Comparison of ENCODE assay signal across 20 cellular contexts in the genomic region with DNA sequence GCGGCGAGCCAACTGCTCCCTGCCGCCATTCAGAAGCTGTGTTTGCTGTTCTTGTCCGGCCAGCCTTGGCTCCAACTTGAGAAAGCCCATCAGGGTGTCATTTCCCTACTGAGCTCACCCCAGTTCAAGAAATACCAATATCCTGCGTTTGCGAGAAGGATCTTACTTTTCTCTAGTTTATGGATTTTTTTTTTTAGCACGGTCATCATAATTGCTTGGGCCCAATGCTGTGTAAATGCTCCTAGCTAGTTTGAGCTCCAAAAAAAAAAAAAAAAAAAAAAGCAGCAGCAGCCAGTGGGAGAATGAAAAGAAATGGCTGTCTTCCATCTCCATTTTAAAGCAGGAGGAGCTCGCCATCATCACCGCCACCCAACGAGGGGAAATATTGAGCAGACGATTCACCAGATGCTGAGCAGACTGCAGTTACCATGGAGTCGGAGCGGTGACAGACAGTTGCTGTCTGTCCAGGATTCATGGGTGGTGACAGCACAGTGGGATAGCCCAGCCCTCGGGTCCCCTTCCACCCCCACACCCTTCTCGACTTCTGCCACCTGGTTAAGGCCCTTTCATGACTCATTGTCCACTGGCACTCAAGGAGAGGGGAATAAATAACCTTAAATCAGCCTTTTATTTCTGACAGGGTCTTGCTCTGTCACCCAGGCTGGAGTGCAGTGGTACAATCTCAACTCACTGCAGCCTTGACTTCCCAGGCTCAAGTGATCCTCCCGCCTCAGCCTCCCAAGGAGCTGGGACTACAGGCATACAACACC.
DNase-seq lines count a peak whose midpoint lies in the region; ATAC-seq and TF ChIP-seq lines count a peak whose summit lies in the region.
"Had no signal": no experiment of that assay in that cellular context is flagged by ENCODE, and none has a peak within 500 bp of the region (broad histone marks: within the 10 kb centered on the region; RNA-seq: fewer than 3 reads in every experiment).

No MANE protein-coding gene starts in this region.

- ATAC-seq in heart right ventricle (no peak), gastroesophageal sphincter (no peak)

- in situ Hi-C loops in brain microvascular endothelial cell (cut with HindIII; ENCODE audit: low pct_ligation_motif_present, low sequenced_read_pairs) = no loop called here

- H3K27ac ChIP-seq in heart right ventricle (no peak overlapping the region), stomach (peak overlapping the region; percentile 43 to 85 (median 69)), brain microvascular endothelial cell (no peak overlapping the region), gastroesophageal sphincter (no peak overlapping the region)
- H3K27ac ChIP-seq: BLaER1, GM23248 had no signal

- H3K4me3 ChIP-seq in heart right ventricle = no peak overlapping the region
- H3K4me3 ChIP-seq in stomach = no peak overlapping the region
- no peak overlapping the region for H3K4me3 ChIP-seq in foreskin fibroblast (ENCODE audit: low read depth in 1 of 2, low read length in 2 of 2)
- H3K4me3 ChIP-seq in brain microvascular endothelial cell (ENCODE audit: low read depth, low read length) = no peak overlapping the region
- H3K4me3 ChIP-seq in gastroesophageal sphincter = no peak overlapping the region
- H3K4me3 ChIP-seq: BLaER1, GM23248, HAP-1 had no signal

- no peak for TF ChIP-seq CTCF in heart right ventricle (IDR thresholded peaks at IDR 0.05)
- TF ChIP-seq CTCF in stomach (IDR thresholded peaks at IDR 0.05) = no peak
- TF ChIP-seq CTCF in foreskin fibroblast (IDR thresholded peaks at IDR 0.05; ENCODE audit: low read depth, low read length) = no peak
- no peak for TF ChIP-seq CTCF in brain microvascular endothelial cell (IDR thresholded peaks at IDR 0.05; ENCODE audit: low read depth, low read length, missing control alignments)
- no peak for TF ChIP-seq CTCF in gastroesophageal sphincter (IDR thresholded peaks at IDR 0.05)

- TF ChIP-seq POLR2A in stomach (IDR thresholded peaks at IDR 0.05) (no peak), gastroesophageal sphincter (IDR thresholded peaks at IDR 0.05) (no peak)

- no peaks in the 10 kb centered on the region for H3K9me3 ChIP-seq in heart right ventricle
- no peaks in the 10 kb centered on the region for H3K9me3 ChIP-seq in stomach
- H3K9me3 ChIP-seq in gastroesophageal sphincter = no peaks in the 10 kb centered on the region
- H3K9me3 ChIP-seq: BLaER1, HAP-1 had no signal

- H3K4me1 ChIP-seq in heart right ventricle (peaks cover 0 to 40% (median 20%) of the 10 kb centered on the region in 9 donors), stomach (peaks cover 9 to 14% (median 10%) of the 10 kb centered on the region in 4 donors), gastroesophageal sphincter (no peaks in the 10 kb centered on the region)
- H3K4me1 ChIP-seq: HAP-1 had no signal

- H3K27me3 ChIP-seq in heart right ventricle (no peaks in the 10 kb centered on the region), stomach (peaks cover 0 to 6% (median 0%) of the 10 kb centered on the region in 3 donors), brain microvascular endothelial cell (replicated peaks) (no peaks in the 10 kb centered on the region), gastroesophageal sphincter (peaks cover 5% of the 10 kb centered on the region)
- H3K27me3 ChIP-seq: BLaER1 had no signal

- TF ChIP-seq EP300 in stomach (IDR thresholded peaks at IDR 0.05) = no peak
- TF ChIP-seq EP300 in gastroesophageal sphincter (IDR thresholded peaks at IDR 0.05) = no peak

- DNase-seq in cardiac septum (ENCODE audit: low spot score) = peak; percentile 69
- no peak for DNase-seq in heart right ventricle
- peak; percentile 60 for DNase-seq in NCI-H2171 treated with DMSO at 0.1 percent for 48 hours (lab: John Stamatoyannopoulos, UW)
- DNase-seq in mesenteric fat pad (ENCODE audit: low spot score) = peak; percentile 68
- DNase-seq in stomach = no peak
- no peak for DNase-seq in foreskin fibroblast
- no peak for DNase-seq in brain microvascular endothelial cell
- DNase-seq: CD4-positive, alpha-beta T cell; COR-L47; DND-41; GM23248; KG1; NCI-H1092 treated with DMSO at 0.1 percent for 48 hours; NCI-H146; NCI-H2081; NCI-H510A treated with DMSO at 0.1 percent for 48 hours; SIG-M5 had no signal

- H3K36me3 ChIP-seq in heart right ventricle (no peaks in the 10 kb centered on the region), stomach (no peaks in the 10 kb centered on the region), brain microvascular endothelial cell (replicated peaks) (no peaks in the 10 kb centered on the region), gastroesophageal sphincter (no peaks in the 10 kb centered on the region)
- H3K36me3 ChIP-seq: BLaER1, HAP-1 had no signal

- WGBS in heart right ventricle, 2 donors = 86% methylated on average over 16 of the region's 16 CpGs
- WGBS in stomach, 5 donors = 89 to 95% (median 91%) methylated on average over 16 of the region's 16 CpGs
- WGBS in gastroesophageal sphincter (ENCODE audit: low coverage in 1 of 2), 2 donors = 78 to 87% methylated on average over 7 to 13 of the region's 16 CpGs

- intact Hi-C loops in cardiac septum (cut with DNase I) = no loop called here
- intact Hi-C loops in heart right ventricle (cut with DNase I) = loop anchor here in 1 of 10 donors (10.0 kb wide), 1 partner anchor 184 kb away; no protein-coding TSS in a partner anchor
- intact Hi-C loops in stomach (cut with DNase I; ENCODE audit: low total_unique reads) = no loop called here

Comparison
In these comparisons a context has a peak if more than half of its experiments do, and no peak if none do; other contexts are left out.
1. DNase-seq: peak in cardiac septum (single experiment), NCI-H2171 treated with DMSO at 0.1 percent for 48 hours (single experiment) and mesenteric fat pad (single experiment); none in heart right ventricle (0 of 2), stomach (single experiment), foreskin fibroblast (0 of 2) and brain microvascular endothelial cell (single experiment).
2. H3K27ac ChIP-seq: peak in stomach (5 of 5); none in heart right ventricle (0 of 10), brain microvascular endothelial cell (single experiment) and gastroesophageal sphincter (0 of 4).